ENCODE assay signal across 20 cellular contexts in genomic region chr1:206554201-206554600, GRCh38. TPM values are rescaled to one million over a fixed set of nuclear protein-coding genes. Genes with fewer than 3 reads are reported as not detected.
A peak's percentile ranks its signal among the peaks of the same experiment; 100 is the strongest.
DNase-seq lines count a peak whose midpoint lies in the region; ATAC-seq lines count a peak whose summit lies in the region.
"Had no signal": no experiment of that assay in that cellular context is flagged by ENCODE, and none has a peak within 500 bp of the region (broad histone marks: within the 10 kb centered on the region; RNA-seq: fewer than 3 reads in every experiment).

No MANE protein-coding gene starts in this region.

- H3K27ac Mint-ChIP-seq in activated naive CD4-positive, alpha-beta T cell treated with anti-CD3 and anti-CD28 coated beads for 36 hours = peak overlapping the region; percentile 99
- H3K27ac Mint-ChIP-seq in activated naive CD4-positive, alpha-beta T cell treated with anti-CD3 and anti-CD28 coated beads, Interleukin-2, amount 10 ng/mL, durations not matched to agents 7 days and 5 days = no peak overlapping the region
- peak overlapping the region; percentile 76 to 97 (median 95) for H3K27ac Mint-ChIP-seq in CD8-positive, alpha-beta memory T cell
- peak overlapping the region; percentile 15 for H3K27ac Mint-ChIP-seq in activated naive CD8-positive, alpha-beta T cell treated with anti-CD3 and anti-CD28 coated beads, Interleukin-2, amount 50 U/mL, for 24 hours
- H3K27ac Mint-ChIP-seq in natural killer cell treated with Interleukin-12 subunit alpha and Interleukin-12 subunit beta and Interleukin-15 and Interleukin-18, amount 100 ng/mL, for 72 hours = peak overlapping the region; percentile 99 to 100
- H3K27ac Mint-ChIP-seq: H9, WTC11 had no signal

- H4K5ac ChIP-seq in mesendoderm (ENCODE audit: low read length) = no peak overlapping the region

- H3K4me1 ChIP-seq in CD8-positive, alpha-beta memory T cell (ENCODE audit: insufficient read depth, low read length) = peaks cover 65% of the 10 kb centered on the region
- no peaks in the 10 kb centered on the region for H3K4me1 ChIP-seq in mesendoderm (ENCODE audit: control insufficient read depth, low read depth, low read length)

- no peaks in the 10 kb centered on the region for H3K79me1 ChIP-seq in mesendoderm (ENCODE audit: low read length)

- H3K27me3 ChIP-seq in CD8-positive, alpha-beta memory T cell (ENCODE audit: insufficient read depth, low read length, poor library complexity, severe bottlenecking) = no peaks in the 10 kb centered on the region
- peaks cover 2% of the 10 kb centered on the region for H3K27me3 ChIP-seq in mesendoderm (ENCODE audit: insufficient read depth, low read length, poor library complexity)
- H3K27me3 ChIP-seq: heart left ventricle, left lung had no signal

- no peak overlapping the region for H2BK15ac ChIP-seq in mesendoderm (replicated peaks; ENCODE audit: low read depth)

- no peaks in the 10 kb centered on the region for H3K9me3 ChIP-seq in CD8-positive, alpha-beta memory T cell (ENCODE audit: low read length)
- H3K9me3 ChIP-seq: heart left ventricle, left lung, thoracic aorta had no signal

- no peak for ATAC-seq in activated naive CD8-positive, alpha-beta T cell treated with anti-CD3 and anti-CD28 coated beads, Interleukin-2, amount 50 U/mL, for 24 hours
- ATAC-seq in natural killer cell treated with Interleukin-12 subunit alpha and Interleukin-12 subunit beta and Interleukin-15 and Interleukin-18, amount 100 ng/mL, for 72 hours = no peak
- ATAC-seq in GM19035 (IDR thresholded peaks at IDR 0.05; ENCODE audit: unreplicated experiment) = no peak
- ATAC-seq in GM18858 (IDR thresholded peaks at IDR 0.05; ENCODE audit: unreplicated experiment) = no peak
- ATAC-seq: heart left ventricle, left lung, WTC11 had no signal

- POLR2A ChIA-PET in CD8-positive, alpha-beta memory T cell (lab: Charles Lee) = interaction anchor here (7.3 kb wide), 1 partner anchor 28 kb away, joined by 45 read pairs; no protein-coding TSS in a partner anchor

- no peak overlapping the region for H3K27ac ChIP-seq in CD8-positive, alpha-beta memory T cell (ENCODE audit: low read depth, low read length)
- H3K27ac ChIP-seq in mesendoderm (ENCODE audit: low read depth, low read length) = no peak overlapping the region
- H3K27ac ChIP-seq: HL-60, left lung, thoracic aorta had no signal

- no peaks in the 10 kb centered on the region for H3K79me2 ChIP-seq in mesendoderm (ENCODE audit: control insufficient read depth, insufficient read depth, low read length)

- H3K36me3 Mint-ChIP-seq in activated naive CD4-positive, alpha-beta T cell treated with anti-CD3 and anti-CD28 coated beads for 36 hours (ENCODE audit: low read depth) = peaks cover 21% of the 10 kb centered on the region
- H3K36me3 Mint-ChIP-seq in activated naive CD4-positive, alpha-beta T cell treated with anti-CD3 and anti-CD28 coated beads, Interleukin-2, amount 10 ng/mL, durations not matched to agents 7 days and 5 days = peaks cover 21% of the 10 kb centered on the region
- peaks cover 0 to 17% (median 4%) of the 10 kb centered on the region in 3 donors for H3K36me3 Mint-ChIP-seq in CD8-positive, alpha-beta memory T cell
- peaks cover 18% of the 10 kb centered on the region for H3K36me3 Mint-ChIP-seq in activated naive CD8-positive, alpha-beta T cell treated with anti-CD3 and anti-CD28 coated beads, Interleukin-2, amount 50 U/mL, for 24 hours (ENCODE audit: low read depth)
- peaks cover 9% of the 10 kb centered on the region for H3K36me3 Mint-ChIP-seq in natural killer cell treated with Interleukin-12 subunit alpha and Interleukin-12 subunit beta and Interleukin-15 and Interleukin-18, amount 100 ng/mL, for 72 hours
- H3K36me3 Mint-ChIP-seq: WTC11 had no signal

- no peak overlapping the region for H3K4me3 ChIP-seq in CD8-positive, alpha-beta memory T cell (ENCODE audit: low read length)
- H3K4me3 ChIP-seq in mesendoderm (ENCODE audit: low read length) = no peak overlapping the region
- H3K4me3 ChIP-seq: heart left ventricle, left lung, thoracic aorta had no signal

- intact Hi-C loops in activated naive CD4-positive, alpha-beta T cell treated with anti-CD3 and anti-CD28 coated beads for 36 hours (cut with micrococcal nuclease) = no loop called here

- H3K9me3 Mint-ChIP-seq in activated naive CD4-positive, alpha-beta T cell treated with anti-CD3 and anti-CD28 coated beads for 36 hours = no peaks in the 10 kb centered on the region
- no peaks in the 10 kb centered on the region for H3K9me3 Mint-ChIP-seq in activated naive CD4-positive, alpha-beta T cell treated with anti-CD3 and anti-CD28 coated beads, Interleukin-2, amount 10 ng/mL, durations not matched to agents 7 days and 5 days
- H3K9me3 Mint-ChIP-seq in CD8-positive, alpha-beta memory T cell = no peaks in the 10 kb centered on the region
- H3K9me3 Mint-ChIP-seq in activated naive CD8-positive, alpha-beta T cell treated with anti-CD3 and anti-CD28 coated beads, Interleukin-2, amount 50 U/mL, for 24 hours = no peaks in the 10 kb centered on the region
- peaks cover 2% of the 10 kb centered on the region for H3K9me3 Mint-ChIP-seq in natural killer cell treated with Interleukin-12 subunit alpha and Interleukin-12 subunit beta and Interleukin-15 and Interleukin-18, amount 100 ng/mL, for 72 hours
- H3K9me3 Mint-ChIP-seq: activated T-helper 2 cell treated with anti-CD3 and anti-CD28 coated beads, Interferon-gamma antibody, Interleukin-2, Interleukin-4, amounts not matched to agents 10 μg/mL and 5 μg/mL and 100 μg/mL, durations not matched to agents 14 hours and 24 hours and 36 hours; H9; WTC11 had no signal

- no peak overlapping the region for H3K23ac ChIP-seq in mesendoderm (ENCODE audit: low read length)

- no peak overlapping the region for H3K4ac ChIP-seq in mesendoderm (ENCODE audit: low read depth, low read length)

- no peak overlapping the region for H3K56ac ChIP-seq in mesendoderm (ENCODE audit: low read length)

- H2AK5ac ChIP-seq in mesendoderm (ENCODE audit: low read length) = no peak overlapping the region

- no peak overlapping the region for H3K18ac ChIP-seq in mesendoderm (ENCODE audit: low read length)

- no peaks in the 10 kb centered on the region for H3K36me3 ChIP-seq in CD8-positive, alpha-beta memory T cell (ENCODE audit: insufficient read depth, low read length)
- no peaks in the 10 kb centered on the region for H3K36me3 ChIP-seq in mesendoderm (ENCODE audit: control insufficient read depth, insufficient read depth, low read length)
- H3K36me3 ChIP-seq: heart left ventricle, left lung, thoracic aorta had no signal

- DNase-seq in activated naive CD4-positive, alpha-beta T cell treated with anti-CD3 and anti-CD28 coated beads for 36 hours = no peak
- DNase-seq in activated naive CD4-positive, alpha-beta T cell treated with anti-CD3 and anti-CD28 coated beads, Interleukin-2, amount 10 ng/mL, durations not matched to agents 7 days and 5 days = no peak
- no peak for DNase-seq in CD8-positive, alpha-beta memory T cell
- no peak for DNase-seq in activated naive CD8-positive, alpha-beta T cell treated with anti-CD3 and anti-CD28 coated beads, Interleukin-2, amount 50 U/mL, for 24 hours
- no peak for DNase-seq in natural killer cell treated with Interleukin-12 subunit alpha and Interleukin-12 subunit beta and Interleukin-15 and Interleukin-18, amount 100 ng/mL, for 72 hours (ENCODE audit: low spot score)
- no peak for DNase-seq in mesendoderm
- DNase-seq: cortex of kidney, GDM1, H9, heart left ventricle, left lung, midbrain, NCI-H1417 had no signal

- H3K4me3 Mint-ChIP-seq in activated naive CD4-positive, alpha-beta T cell treated with anti-CD3 and anti-CD28 coated beads for 36 hours = no peak overlapping the region
- H3K4me3 Mint-ChIP-seq in activated naive CD4-positive, alpha-beta T cell treated with anti-CD3 and anti-CD28 coated beads, Interleukin-2, amount 10 ng/mL, durations not matched to agents 7 days and 5 days = no peak overlapping the region
- peak overlapping the region in 1 of 7 donors; percentile 34 for H3K4me3 Mint-ChIP-seq in CD8-positive, alpha-beta memory T cell
- no peak overlapping the region for H3K4me3 Mint-ChIP-seq in activated naive CD8-positive, alpha-beta T cell treated with anti-CD3 and anti-CD28 coated beads, Interleukin-2, amount 50 U/mL, for 24 hours
- no peak overlapping the region for H3K4me3 Mint-ChIP-seq in natural killer cell treated with Interleukin-12 subunit alpha and Interleukin-12 subunit beta and Interleukin-15 and Interleukin-18, amount 100 ng/mL, for 72 hours
- H3K4me3 Mint-ChIP-seq: CD14-positive monocyte, H9, WTC11 had no signal

- H2BK120ac ChIP-seq in mesendoderm (ENCODE audit: low read depth, low read length) = no peak overlapping the region

- H3K27me3 Mint-ChIP-seq in activated naive CD4-positive, alpha-beta T cell treated with anti-CD3 and anti-CD28 coated beads for 36 hours (ENCODE audit: low read depth) = no peaks in the 10 kb centered on the region
- H3K27me3 Mint-ChIP-seq in activated naive CD4-positive, alpha-beta T cell treated with anti-CD3 and anti-CD28 coated beads, Interleukin-2, amount 10 ng/mL, durations not matched to agents 7 days and 5 days = no peaks in the 10 kb centered on the region
- peaks cover 0 to 2% of the 10 kb centered on the region in 2 donors for H3K27me3 Mint-ChIP-seq in CD8-positive, alpha-beta memory T cell
- no peaks in the 10 kb centered on the region for H3K27me3 Mint-ChIP-seq in activated naive CD8-positive, alpha-beta T cell treated with anti-CD3 and anti-CD28 coated beads, Interleukin-2, amount 50 U/mL, for 24 hours
- H3K27me3 Mint-ChIP-seq in natural killer cell treated with Interleukin-12 subunit alpha and Interleukin-12 subunit beta and Interleukin-15 and Interleukin-18, amount 100 ng/mL, for 72 hours = no peaks in the 10 kb centered on the region

- CTCF ChIA-PET in activated naive CD4-positive, alpha-beta T cell treated with anti-CD3 and anti-CD28 coated beads for 36 hours (lab: Charles Lee) = interaction anchor here (0.6 to 21.2 kb wide), 8 partner anchors 8 to 110 kb away, joined by 3 to 511 read pairs (median 4); no protein-coding TSS in a partner anchor
- CTCF ChIA-PET in activated naive CD4-positive, alpha-beta T cell treated with anti-CD3 and anti-CD28 coated beads, Interleukin-2, amount 10 ng/mL, durations not matched to agents 7 days and 5 days (lab: Charles Lee) = interaction anchor here (0.9 to 19.4 kb wide), 7 partner anchors 10 to 109 kb away, joined by 3 to 414 read pairs (median 7); no protein-coding TSS in a partner anchor
- CTCF ChIA-PET in CD8-positive, alpha-beta memory T cell (lab: Charles Lee) = interaction anchor here (0.8 to 19.8 kb wide), 7 partner anchors 8 to 59 kb away, joined by 3 to 503 read pairs (median 4); no protein-coding TSS in a partner anchor

- no CpG with 5 or more reads among the region's 3 CpGs for WGBS in mesendoderm (ENCODE audit: extremely low coverage, insufficient coverage, low lambda C conversion rate)

- H3K4me1 Mint-ChIP-seq in activated naive CD4-positive, alpha-beta T cell treated with anti-CD3 and anti-CD28 coated beads for 36 hours (ENCODE audit: low read depth) = peaks cover 48% of the 10 kb centered on the region
- H3K4me1 Mint-ChIP-seq in activated naive CD4-positive, alpha-beta T cell treated with anti-CD3 and anti-CD28 coated beads, Interleukin-2, amount 10 ng/mL, durations not matched to agents 7 days and 5 days = peaks cover 59% of the 10 kb centered on the region
- H3K4me1 Mint-ChIP-seq in CD8-positive, alpha-beta memory T cell = peaks cover 61 to 67% (median 66%) of the 10 kb centered on the region in 3 donors
- H3K4me1 Mint-ChIP-seq in activated naive CD8-positive, alpha-beta T cell treated with anti-CD3 and anti-CD28 coated beads, Interleukin-2, amount 50 U/mL, for 24 hours = peaks cover 57% of the 10 kb centered on the region
- H3K4me1 Mint-ChIP-seq in natural killer cell treated with Interleukin-12 subunit alpha and Interleukin-12 subunit beta and Interleukin-15 and Interleukin-18, amount 100 ng/mL, for 72 hours (ENCODE audit: low read depth in 2 of 2) = peaks cover 72 to 76% of the 10 kb centered on the region in 2 donors

- no peak overlapping the region for H3K4me2 ChIP-seq in mesendoderm (ENCODE audit: low read length)

- H4K8ac ChIP-seq in mesendoderm (ENCODE audit: low read depth, low read length) = no peak overlapping the region

- no peak overlapping the region for H3K9ac ChIP-seq in mesendoderm (ENCODE audit: low read length)

- H2BK5ac ChIP-seq in mesendoderm (ENCODE audit: low read length) = no peak overlapping the region

RNA-seq across cellular contexts. Expression of gene RASSF5, which starts 46.9 kb away (rescaled TPM):
- total RNA-seq in activated naive CD4-positive, alpha-beta T cell treated with anti-CD3 and anti-CD28 coated beads for 36 hours = 100 to 1,000 TPM; 257 to 258 TPM
- 100 to 1,000 TPM; 163 to 165 TPM for total RNA-seq in CD8-positive, alpha-beta memory T cell
- 329 TPM for polyA plus RNA-seq in CD8-positive, alpha-beta memory T cell
- 100 to 1,000 TPM; 178 to 260 TPM for total RNA-seq in natural killer cell treated with Interleukin-12 subunit alpha and Interleukin-12 subunit beta and Interleukin-15 and Interleukin-18, amount 100 ng/mL, for 72 hours
- 1.4 TPM for polyA plus RNA-seq in mesendoderm (2013, experiment 1 of 2)
- polyA plus RNA-seq in mesendoderm (2013, experiment 2 of 2) = 1.8 TPM

RNA-seq across cellular contexts. Expression of gene EIF2D, which starts 58.1 kb away (rescaled TPM):
- 100 to 1,000 TPM; 116 to 122 TPM for total RNA-seq in activated naive CD4-positive, alpha-beta T cell treated with anti-CD3 and anti-CD28 coated beads for 36 hours
- total RNA-seq in CD8-positive, alpha-beta memory T cell = 10 to 100 TPM; 82.7 to 88.7 TPM
- 35.3 TPM for polyA plus RNA-seq in CD8-positive, alpha-beta memory T cell
- total RNA-seq in natural killer cell treated with Interleukin-12 subunit alpha and Interleukin-12 subunit beta and Interleukin-15 and Interleukin-18, amount 100 ng/mL, for 72 hours = 10 to 100 TPM; 49.1 to 91.5 TPM
- polyA plus RNA-seq in mesendoderm (2013, experiment 1 of 2) = 24.1 TPM
- polyA plus RNA-seq in mesendoderm (2013, experiment 2 of 2) = 24.8 TPM
